2 cellular contexts compared by ENCODE assay signal in genomic region chr1:11281518-11282331, GRCh38.
A peak's percentile ranks its signal among the peaks of the same experiment; 100 is the strongest.
TF ChIP-seq lines count a peak whose summit lies in the region.

No MANE protein-coding gene starts in this region.

TF ChIP-seq in IMR-90, 13 proteins besides CTCF, POLR2A, EP300 and RAD21:
- TF ChIP-seq SMC3 (IDR thresholded peaks at IDR 0.05; ENCODE audit: low read depth, low read length), result no peak
- TF ChIP-seq RFX5 (IDR thresholded peaks at IDR 0.05; ENCODE audit: low read depth, low read length), result no peak
- peak; percentile 92 for TF ChIP-seq MAFK (IDR thresholded peaks at IDR 0.05; ENCODE audit: low read depth, low read length)
- no peak for TF ChIP-seq CHD1 (IDR thresholded peaks at IDR 0.05; ENCODE audit: low read depth, low read length)
- TF ChIP-seq NFE2L2 (IDR thresholded peaks at IDR 0.05; ENCODE audit: low read depth, low read length), result peak; percentile 45; the same call in 1 of the 2 replicates
- TF ChIP-seq MXI1 (IDR thresholded peaks at IDR 0.05; ENCODE audit: borderline replicate concordance, low read depth, low read length), result no peak
- TF ChIP-seq RCOR1 (IDR thresholded peaks at IDR 0.05; ENCODE audit: insufficient replicate concordance, low read length), result no peak
TF ChIP-seq in IMR-90: peak in this region for 2.

TF ChIP-seq in GM12878, 131 proteins besides CTCF, POLR2A, EP300 and RAD21:
- TF ChIP-seq CEBPB (IDR thresholded peaks at IDR 0.05; ENCODE audit: borderline replicate concordance in 1 of 2, low read depth in 2 of 2, low read length in 2 of 2), result no peak
- TF ChIP-seq NRF1 (conservative IDR thresholded peaks at IDR 0.05; ENCODE audit: low read depth, low read length), result no peak
- TF ChIP-seq TARDBP (IDR thresholded peaks at IDR 0.05; ENCODE audit: borderline replicate concordance), result no peak
- no peak for TF ChIP-seq ETV6 (conservative IDR thresholded peaks at IDR 0.05 in 1 of 2, IDR thresholded peaks at IDR 0.05 in 1 of 2; ENCODE audit: borderline replicate concordance in 1 of 2, low read depth in 1 of 2)
- no peak for TF ChIP-seq CBX5 (IDR thresholded peaks at IDR 0.05; ENCODE audit: low read depth)
- TF ChIP-seq ZNF622 (IDR thresholded peaks at IDR 0.05), result no peak
- TF ChIP-seq KAT2A (conservative IDR thresholded peaks at IDR 0.05; ENCODE audit: control insufficient read depth, low read depth, low read length), result no peak
- TF ChIP-seq MYB (IDR thresholded peaks at IDR 0.05; ENCODE audit: borderline replicate concordance, low read depth, low read length), result no peak
- no peak for TF ChIP-seq KLF5 (IDR thresholded peaks at IDR 0.05; ENCODE audit: partially characterized antibody)
- TF ChIP-seq RELA (IDR thresholded peaks at IDR 0.05; ENCODE audit: borderline replicate concordance, partially characterized antibody), result no peak
- no peak for TF ChIP-seq GABPA (IDR thresholded peaks at IDR 0.05; ENCODE audit: low read depth)
- no peak for TF ChIP-seq ZBED1 (IDR thresholded peaks at IDR 0.05; ENCODE audit: borderline replicate concordance)
- TF ChIP-seq, protein P1, sequence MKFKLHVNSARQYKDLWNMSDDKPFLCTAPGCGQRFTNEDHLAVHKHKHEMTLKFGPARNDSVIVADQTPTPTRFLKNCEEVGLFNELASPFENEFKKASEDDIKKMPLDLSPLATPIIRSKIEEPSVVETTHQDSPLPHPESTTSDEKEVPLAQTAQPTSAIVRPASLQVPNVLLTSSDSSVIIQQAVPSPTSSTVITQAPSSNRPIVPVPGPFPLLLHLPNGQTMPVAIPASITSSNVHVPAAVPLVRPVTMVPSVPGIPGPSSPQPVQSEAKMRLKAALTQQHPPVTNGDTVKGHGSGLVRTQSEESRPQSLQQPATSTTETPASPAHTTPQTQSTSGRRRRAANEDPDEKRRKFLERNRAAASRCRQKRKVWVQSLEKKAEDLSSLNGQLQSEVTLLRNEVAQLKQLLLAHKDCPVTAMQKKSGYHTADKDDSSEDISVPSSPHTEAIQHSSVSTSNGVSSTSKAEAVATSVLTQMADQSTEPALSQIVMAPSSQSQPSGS (IDR thresholded peaks at IDR 0.05; ENCODE audit: low read length), result no peak
- TF ChIP-seq, protein P2, sequence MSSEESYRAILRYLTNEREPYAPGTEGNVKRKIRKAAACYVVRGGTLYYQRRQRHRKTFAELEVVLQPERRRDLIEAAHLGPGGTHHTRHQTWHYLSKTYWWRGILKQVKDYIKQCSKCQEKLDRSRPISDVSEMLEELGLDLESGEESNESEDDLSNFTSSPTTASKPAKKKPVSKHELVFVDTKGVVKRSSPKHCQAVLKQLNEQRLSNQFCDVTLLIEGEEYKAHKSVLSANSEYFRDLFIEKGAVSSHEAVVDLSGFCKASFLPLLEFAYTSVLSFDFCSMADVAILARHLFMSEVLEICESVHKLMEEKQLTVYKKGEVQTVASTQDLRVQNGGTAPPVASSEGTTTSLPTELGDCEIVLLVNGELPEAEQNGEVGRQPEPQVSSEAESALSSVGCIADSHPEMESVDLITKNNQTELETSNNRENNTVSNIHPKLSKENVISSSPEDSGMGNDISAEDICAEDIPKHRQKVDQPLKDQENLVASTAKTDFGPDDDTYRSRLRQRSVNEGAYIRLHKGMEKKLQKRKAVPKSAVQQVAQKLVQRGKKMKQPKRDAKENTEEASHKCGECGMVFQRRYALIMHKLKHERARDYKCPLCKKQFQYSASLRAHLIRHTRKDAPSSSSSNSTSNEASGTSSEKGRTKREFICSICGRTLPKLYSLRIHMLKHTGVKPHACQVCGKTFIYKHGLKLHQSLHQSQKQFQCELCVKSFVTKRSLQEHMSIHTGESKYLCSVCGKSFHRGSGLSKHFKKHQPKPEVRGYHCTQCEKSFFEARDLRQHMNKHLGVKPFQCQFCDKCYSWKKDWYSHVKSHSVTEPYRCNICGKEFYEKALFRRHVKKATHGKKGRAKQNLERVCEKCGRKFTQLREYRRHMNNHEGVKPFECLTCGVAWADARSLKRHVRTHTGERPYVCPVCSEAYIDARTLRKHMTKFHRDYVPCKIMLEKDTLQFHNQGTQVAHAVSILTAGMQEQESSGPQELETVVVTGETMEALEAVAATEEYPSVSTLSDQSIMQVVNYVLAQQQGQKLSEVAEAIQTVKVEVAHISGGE (CRISPR knock-in tag; IDR thresholded peaks at IDR 0.05), result no peak
- TF ChIP-seq NR2F1 (conservative IDR thresholded peaks at IDR 0.05), result no peak
- TF ChIP-seq ZNF592 (IDR thresholded peaks at IDR 0.05), result no peak
- TF ChIP-seq, protein P3, sequence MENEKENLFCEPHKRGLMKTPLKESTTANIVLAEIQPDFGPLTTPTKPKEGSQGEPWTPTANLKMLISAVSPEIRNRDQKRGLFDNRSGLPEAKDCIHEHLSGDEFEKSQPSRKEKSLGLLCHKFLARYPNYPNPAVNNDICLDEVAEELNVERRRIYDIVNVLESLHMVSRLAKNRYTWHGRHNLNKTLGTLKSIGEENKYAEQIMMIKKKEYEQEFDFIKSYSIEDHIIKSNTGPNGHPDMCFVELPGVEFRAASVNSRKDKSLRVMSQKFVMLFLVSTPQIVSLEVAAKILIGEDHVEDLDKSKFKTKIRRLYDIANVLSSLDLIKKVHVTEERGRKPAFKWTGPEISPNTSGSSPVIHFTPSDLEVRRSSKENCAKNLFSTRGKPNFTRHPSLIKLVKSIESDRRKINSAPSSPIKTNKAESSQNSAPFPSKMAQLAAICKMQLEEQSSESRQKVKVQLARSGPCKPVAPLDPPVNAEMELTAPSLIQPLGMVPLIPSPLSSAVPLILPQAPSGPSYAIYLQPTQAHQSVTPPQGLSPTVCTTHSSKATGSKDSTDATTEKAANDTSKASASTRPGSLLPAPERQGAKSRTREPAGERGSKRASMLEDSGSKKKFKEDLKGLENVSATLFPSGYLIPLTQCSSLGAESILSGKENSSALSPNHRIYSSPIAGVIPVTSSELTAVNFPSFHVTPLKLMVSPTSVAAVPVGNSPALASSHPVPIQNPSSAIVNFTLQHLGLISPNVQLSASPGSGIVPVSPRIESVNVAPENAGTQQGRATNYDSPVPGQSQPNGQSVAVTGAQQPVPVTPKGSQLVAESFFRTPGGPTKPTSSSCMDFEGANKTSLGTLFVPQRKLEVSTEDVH (IDR thresholded peaks at IDR 0.05; ENCODE audit: low read depth, partially characterized antibody), result no peak
- TF ChIP-seq ZNF217 (IDR thresholded peaks at IDR 0.05), result no peak
- TF ChIP-seq NFXL1 (IDR thresholded peaks at IDR 0.05; ENCODE audit: borderline replicate concordance), result no peak
